In genomic region chr20:19349879-19350278, GRCh38 we compare ENCODE assay signal across 25 cellular contexts.
"Had no signal": no experiment of that assay in that cellular context is flagged by ENCODE, and none has a peak within 500 bp of the region (broad histone marks: within the 10 kb centered on the region; RNA-seq: fewer than 3 reads in every experiment).

No MANE protein-coding gene starts in this region.

- DNase-seq: stimulated activated CD4-positive, alpha-beta T cell treated with anti-CD3 and anti-CD28 coated beads, Interleukin-2, amount 100 ng/mL, for 48 hours; stimulated activated CD4-positive, alpha-beta T cell treated with anti-CD3 and anti-CD28 coated beads, Interleukin-4, amount 100 ng/mL, for 1 hour; stimulated activated CD4-positive, alpha-beta T cell treated with anti-CD3 and anti-CD28 coated beads, Interleukin-4, amount 100 ng/mL, for 24 hours; stimulated activated CD4-positive, alpha-beta T cell treated with anti-CD3 and anti-CD28 coated beads, Interleukin-4, amount 100 ng/mL, for 4 hours; stimulated activated CD8-positive, alpha-beta memory T cell treated with anti-CD3 and anti-CD28 coated beads, Interleukin-4, amount 100 ng/mL, for 48 hours; stimulated activated naive B cell treated with anti-CD40 and anti-IgM and Interleukin-4, amounts not matched to agents 10 μg/mL and 1 μg/mL and 100 μg/mL, for 72 hours; stimulated activated naive CD4-positive, alpha-beta T cell; stimulated activated naive CD4-positive, alpha-beta T cell treated with Interleukin-2 at 50 U/mL for 16 hours; stimulated activated naive CD8-positive, alpha-beta T cell treated with anti-CD3 and anti-CD28 coated beads, Interleukin-15, amount 100 ng/mL, for 72 hours; stimulated activated naive CD8-positive, alpha-beta T cell treated with anti-CD3 and anti-CD28 coated beads, Interleukin-15, Interleukin-2, amounts not matched to agents 100 U/mL and 50 U/mL, for 24 hours; stomach; substantia nigra; testis; thyroid gland; tibial artery; transverse colon; trophoblast cell; upper lobe of left lung; upper lobe of right lung; uterus had no signal

- H3K4me3 ChIP-seq: stomach, suprapubic skin, testis, thoracic aorta, thyroid gland, tibial artery, tibial nerve, transverse colon, upper lobe of left lung, upper lobe of right lung, uterus, vagina had no signal

- ATAC-seq: stimulated activated memory B cell treated with anti-CD40 and anti-IgM and Interleukin-4, amounts not matched to agents 10 μg/mL and 1 μg/mL and 100 μg/mL, for 72 hours; stimulated activated naive B cell treated with anti-CD40 and anti-IgM and Interleukin-4, amounts not matched to agents 10 μg/mL and 1 μg/mL and 100 μg/mL, for 72 hours; stimulated activated naive CD8-positive, alpha-beta T cell treated with anti-CD3 and anti-CD28 coated beads, Interleukin-15, amount 100 ng/mL, for 72 hours; stimulated activated naive CD8-positive, alpha-beta T cell treated with anti-CD3 and anti-CD28 coated beads, Interleukin-15, Interleukin-2, amounts not matched to agents 100 U/mL and 50 U/mL, for 24 hours; upper lobe of right lung had no signal

- H3K27ac ChIP-seq: stomach, suprapubic skin, testis, thoracic aorta, thyroid gland, tibial artery, tibial nerve, transverse colon, upper lobe of left lung, upper lobe of right lung, uterus, vagina had no signal

- H3K36me3 ChIP-seq: stomach, suprapubic skin, thoracic aorta, thyroid gland, tibial artery, tibial nerve, transverse colon, upper lobe of left lung, upper lobe of right lung, uterus, vagina had no signal

- H3K9me3 ChIP-seq: stomach, suprapubic skin, testis, thoracic aorta, thyroid gland, tibial artery, tibial nerve, transverse colon, upper lobe of left lung, upper lobe of right lung, uterus, vagina had no signal

- H3K4me1 ChIP-seq: stomach, suprapubic skin, testis, tibial artery, tibial nerve, transverse colon, upper lobe of left lung, upper lobe of right lung, uterus, vagina had no signal

- H3K27me3 ChIP-seq: stomach, suprapubic skin, testis, thyroid gland, tibial artery, tibial nerve, transverse colon, upper lobe of left lung, upper lobe of right lung, uterus, vagina had no signal
